Comparison of ENCODE assay signal across 11 cellular contexts in the genomic region with DNA sequence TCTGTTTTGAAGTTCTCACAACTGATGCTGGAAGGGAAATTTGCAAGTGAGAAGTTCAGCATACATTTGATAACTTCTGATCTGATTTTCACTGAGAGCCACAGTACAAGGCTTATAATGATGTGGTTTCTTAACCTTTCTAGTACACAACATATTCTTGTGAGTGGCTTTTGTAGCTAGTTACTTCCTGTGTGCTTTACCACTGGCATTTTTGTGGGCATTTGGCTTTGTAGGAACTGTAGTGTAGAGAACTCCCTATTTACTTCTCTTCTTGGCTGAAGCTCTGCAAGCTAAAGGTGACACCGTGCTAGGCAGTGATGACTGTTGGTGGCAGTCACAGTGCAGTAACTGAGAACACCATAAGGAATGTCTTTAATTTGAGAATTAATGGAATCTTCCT. TPM values are rescaled to one million over a fixed set of nuclear protein-coding genes. Genes with fewer than 3 reads are reported as not detected.
DNase-seq lines count a peak whose midpoint lies in the region; ATAC-seq, FAIRE-seq and TF ChIP-seq lines count a peak whose summit lies in the region.
"Had no signal": no experiment of that assay in that cellular context is flagged by ENCODE, and none has a peak within 500 bp of the region (broad histone marks: within the 10 kb centered on the region; RNA-seq: fewer than 3 reads in every experiment).

No MANE protein-coding gene starts in this region.

- TF ChIP-seq EP300 in GM12878 (IDR thresholded peaks at IDR 0.05; ENCODE audit: borderline replicate concordance in 1 of 2, control insufficient read depth in 1 of 2, low read depth in 2 of 2, low read length in 2 of 2) = no peak

- BruUV-seq in GM12878 (replicated peaks; lab: Mats Ljungman, UMichigan) = no TSS peak

- H3K36me3 Mint-ChIP-seq in activated CD4-positive, alpha-beta memory T cell treated with anti-CD3 and anti-CD28 coated beads for 36 hours = no peaks in the 10 kb centered on the region
- H3K36me3 Mint-ChIP-seq in activated CD4-positive, alpha-beta memory T cell treated with anti-CD3 and anti-CD28 coated beads, Interleukin-2, amount 10 ng/mL, durations not matched to agents 7 days and 5 days (ENCODE audit: low read depth) = no peaks in the 10 kb centered on the region

- CTCF ChIA-PET in activated CD4-positive, alpha-beta memory T cell treated with anti-CD3 and anti-CD28 coated beads for 36 hours (lab: Charles Lee) = interaction anchor here (0.9 to 2.7 kb wide), 4 partner anchors 9 to 58 kb away, joined by 3 to 10 read pairs (median 6); no protein-coding TSS in a partner anchor
- CTCF ChIA-PET in activated CD4-positive, alpha-beta memory T cell treated with anti-CD3 and anti-CD28 coated beads, Interleukin-2, amount 10 ng/mL, durations not matched to agents 7 days and 5 days (lab: Charles Lee) = interaction anchor here (1.3 to 4.3 kb wide), 2 partner anchors 10 to 15 kb away, joined by 5 to 26 read pairs; partner anchors contain the start of gene USP47
- CTCF ChIA-PET in GM12878 (lab: Yijun Ruan, JAX) = interaction anchor here (0.9 to 15.4 kb wide), 7 partner anchors 10 to 69 kb away, joined by 3 to 211 read pairs (median 3); partner anchors contain the start of gene USP47

- peaks cover 7% of the 10 kb centered on the region; the same call in 1 of the 2 replicates for H3K4me1 ChIP-seq in GM12878 (ENCODE audit: control insufficient read depth, insufficient read depth, low read length)
- peaks cover 18% of the 10 kb centered on the region for H3K4me1 ChIP-seq in skeletal muscle satellite cell (ENCODE audit: control insufficient read depth, insufficient read depth, low read length)
- H3K4me1 ChIP-seq in hepatocyte (ENCODE audit: insufficient read depth) = peaks cover 9% of the 10 kb centered on the region

- H3K4me3 ChIP-seq in GM12878 = no peak overlapping the region
- H3K4me3 ChIP-seq in skeletal muscle satellite cell (ENCODE audit: low read length) = no peak overlapping the region
- H3K4me3 ChIP-seq in hepatocyte = no peak overlapping the region
- H3K4me3 ChIP-seq: MG63 had no signal

- H3K4me2 ChIP-seq in GM12878 (ENCODE audit: control insufficient read depth, insufficient read depth) (0 out of 2 replicates have a peak overlapping the region, but pooled peaks have one; percentile 59), skeletal muscle satellite cell (ENCODE audit: low read length) (peak overlapping the region; percentile 36), hepatocyte (no peak overlapping the region)

- H3K9me2 ChIP-seq in hepatocyte (replicated peaks; ENCODE audit: insufficient read depth) = no peaks in the 10 kb centered on the region

- DNase-seq in activated CD4-positive, alpha-beta memory T cell treated with anti-CD3 and anti-CD28 coated beads for 36 hours = no peak
- DNase-seq in activated CD4-positive, alpha-beta memory T cell treated with anti-CD3 and anti-CD28 coated beads, Interleukin-2, amount 10 ng/mL, durations not matched to agents 7 days and 5 days = no peak
- DNase-seq in HT1080 (ENCODE audit: low read depth) (peak; percentile 60), GM12878 (ENCODE audit: low read depth, low spot score) (peak; percentile 52), hepatic stellate cell (ENCODE audit: low spot score) (no peak), hepatocyte (ENCODE audit: low spot score) (no peak)
- DNase-seq: left cardiac atrium, MG63, SHP77 treated with DMSO at 0.1 percent for 48 hours had no signal

- no peak for TF ChIP-seq RAD21 in GM12878 (IDR thresholded peaks at IDR 0.05; ENCODE audit: insufficient read depth, low read depth, low read length)

- FAIRE-seq in GM12878 (lab: Jason Lieb, UNC) = peak; percentile 73

- H3K4me1 Mint-ChIP-seq in activated CD4-positive, alpha-beta memory T cell treated with anti-CD3 and anti-CD28 coated beads for 36 hours (ENCODE audit: low read depth) = peaks cover 55% of the 10 kb centered on the region
- peaks cover 41% of the 10 kb centered on the region for H3K4me1 Mint-ChIP-seq in activated CD4-positive, alpha-beta memory T cell treated with anti-CD3 and anti-CD28 coated beads, Interleukin-2, amount 10 ng/mL, durations not matched to agents 7 days and 5 days

- intact Hi-C loops in activated CD4-positive, alpha-beta memory T cell treated with anti-CD3 and anti-CD28 coated beads for 36 hours (cut with micrococcal nuclease) = loop anchor here (1.0 kb wide), 1 partner anchor 11 kb away; no protein-coding TSS in a partner anchor
- intact Hi-C loops in GM12878 (cut with micrococcal nuclease; ENCODE audit: unreplicated experiment) = no loop called here

- H3K9me3 ChIP-seq in GM12878 (replicated peaks; ENCODE audit: control insufficient read depth, insufficient read depth, low read length) (peaks cover 3% of the 10 kb centered on the region; the same call in 2 of the 3 replicates), skeletal muscle satellite cell (replicated peaks; ENCODE audit: low read length) (no peaks in the 10 kb centered on the region), hepatocyte (ENCODE audit: low read depth) (no peaks in the 10 kb centered on the region)
- H3K9me3 ChIP-seq: MG63 had no signal

- POLR2A ChIA-PET in activated CD4-positive, alpha-beta memory T cell treated with anti-CD3 and anti-CD28 coated beads for 36 hours (lab: Charles Lee) = interaction anchor here (1.0 to 1.8 kb wide), 2 partner anchors 10 to 14 kb away, joined by 4 to 9 read pairs; no protein-coding TSS in a partner anchor
- POLR2A ChIA-PET in activated CD4-positive, alpha-beta memory T cell treated with anti-CD3 and anti-CD28 coated beads, Interleukin-2, amount 10 ng/mL, durations not matched to agents 7 days and 5 days (lab: Charles Lee) = interaction anchor here (1.0 to 1.3 kb wide), 2 partner anchors 11 to 14 kb away, joined by 3 to 7 read pairs; no protein-coding TSS in a partner anchor
- POLR2A ChIA-PET in GM12878 (lab: Charles Lee) = interaction anchor here (0.7 to 1.2 kb wide), 2 partner anchors 9 to 13 kb away, joined by 4 to 5 read pairs; no protein-coding TSS in a partner anchor

- in situ Hi-C loops in GM12878 (cut with MboI) = no loop called here

- H3K79me2 ChIP-seq in GM12878 (ENCODE audit: control insufficient read depth, insufficient read depth, low read length) (peaks cover 80% of the 10 kb centered on the region), hepatocyte (peaks cover 100% of the 10 kb centered on the region)

- H3K27me3 ChIP-seq in GM12878 (replicated peaks in 1 of 2; ENCODE audit: control insufficient read depth in 2 of 2, insufficient read depth in 2 of 2, low read length in 1 of 2) (no peaks in the 10 kb centered on the region), skeletal muscle satellite cell (ENCODE audit: control insufficient read depth, insufficient read depth, low read length) (no peaks in the 10 kb centered on the region), hepatocyte (no peaks in the 10 kb centered on the region)
- H3K27me3 ChIP-seq: MG63 had no signal

- H3K27ac Mint-ChIP-seq in activated CD4-positive, alpha-beta memory T cell treated with anti-CD3 and anti-CD28 coated beads for 36 hours = peak overlapping the region; percentile 62
- no peak overlapping the region for H3K27ac Mint-ChIP-seq in activated CD4-positive, alpha-beta memory T cell treated with anti-CD3 and anti-CD28 coated beads, Interleukin-2, amount 10 ng/mL, durations not matched to agents 7 days and 5 days

- no peak overlapping the region for H2AFZ ChIP-seq in GM12878 (ENCODE audit: control insufficient read depth, low read depth, low read length)
- no peak overlapping the region for H2AFZ ChIP-seq in hepatocyte

- SMC1A ChIA-PET in GM12878 (lab: Charles Lee; ENCODE audit: uncharacterized antibody, unreplicated experiment) = interaction anchor here (0.8 to 4.4 kb wide), 7 partner anchors 9 to 91 kb away, joined by 3 to 29 read pairs (median 5); no protein-coding TSS in a partner anchor

- H4K20me1 ChIP-seq in GM12878 (ENCODE audit: control insufficient read depth, insufficient read depth) = no peaks in the 10 kb centered on the region
- H4K20me1 ChIP-seq in hepatocyte (ENCODE audit: insufficient read depth, poor library complexity, severe bottlenecking) = peaks cover 95% of the 10 kb centered on the region

- H3K9ac ChIP-seq in GM12878 (ENCODE audit: control insufficient read depth, insufficient read depth, low read length) = no peak overlapping the region
- H3K9ac ChIP-seq in skeletal muscle satellite cell (ENCODE audit: low read depth, low read length) = no peak overlapping the region

- 61% methylated on average over 1 of the region's 1 CpG for WGBS in GM12878 (ENCODE audit: insufficient coverage, insufficient replicate concordance, low lambda C conversion rate, missing lambda C conversion rate)
- 100% methylated on average over 1 of the region's 1 CpG for WGBS in hepatocyte (ENCODE audit: low lambda C conversion rate, missing lambda C conversion rate)

- H3K4me3 Mint-ChIP-seq in activated CD4-positive, alpha-beta memory T cell treated with anti-CD3 and anti-CD28 coated beads for 36 hours = no peak overlapping the region
- no peak overlapping the region for H3K4me3 Mint-ChIP-seq in activated CD4-positive, alpha-beta memory T cell treated with anti-CD3 and anti-CD28 coated beads, Interleukin-2, amount 10 ng/mL, durations not matched to agents 7 days and 5 days

- no peaks in the 10 kb centered on the region for H3K36me3 ChIP-seq in GM12878 (ENCODE audit: control insufficient read depth in 2 of 2, insufficient read depth in 2 of 2, low read length in 1 of 2)
- H3K36me3 ChIP-seq in skeletal muscle satellite cell (ENCODE audit: insufficient read depth, low read length) = no peaks in the 10 kb centered on the region
- no peaks in the 10 kb centered on the region for H3K36me3 ChIP-seq in hepatocyte (replicated peaks; ENCODE audit: insufficient read depth, low read depth)
- H3K36me3 ChIP-seq: MG63 had no signal

- RAD21 ChIA-PET in GM12878 (lab: Charles Lee; ENCODE audit: unreplicated experiment) = interaction anchor here (1.1 to 1.7 kb wide), 5 partner anchors 9 to 20 kb away, joined by 3 to 18 read pairs (median 6); partner anchors contain the start of gene USP47

- no peaks in the 10 kb centered on the region for H3K9me3 Mint-ChIP-seq in activated CD4-positive, alpha-beta memory T cell treated with anti-CD3 and anti-CD28 coated beads for 36 hours
- no peaks in the 10 kb centered on the region for H3K9me3 Mint-ChIP-seq in activated CD4-positive, alpha-beta memory T cell treated with anti-CD3 and anti-CD28 coated beads, Interleukin-2, amount 10 ng/mL, durations not matched to agents 7 days and 5 days

- TF ChIP-seq CTCF in GM12878 (IDR thresholded peaks at IDR 0.05 in 2 of 3, conservative IDR thresholded peaks at IDR 0.05 in 1 of 3; ENCODE audit: control insufficient read depth in 2 of 3, extremely low read depth in 1 of 3, insufficient read depth in 1 of 3, low read depth in 3 of 3, low read length in 3 of 3) (no peak), hepatocyte (IDR thresholded peaks at IDR 0.05; ENCODE audit: poor library complexity) (no peak)

- no peaks in the 10 kb centered on the region for H3K27me3 Mint-ChIP-seq in activated CD4-positive, alpha-beta memory T cell treated with anti-CD3 and anti-CD28 coated beads for 36 hours
- no peaks in the 10 kb centered on the region for H3K27me3 Mint-ChIP-seq in activated CD4-positive, alpha-beta memory T cell treated with anti-CD3 and anti-CD28 coated beads, Interleukin-2, amount 10 ng/mL, durations not matched to agents 7 days and 5 days

- ATAC-seq in GM12878 (peak; percentile 83), HG03521 (IDR thresholded peaks at IDR 0.05; ENCODE audit: unreplicated experiment) (no peak)

- TF ChIP-seq POLR2A in GM12878 (IDR thresholded peaks at IDR 0.05; ENCODE audit: low read depth, low read length) = no peak

- no peak overlapping the region for H3K27ac ChIP-seq in GM12878 (ENCODE audit: control insufficient read depth, insufficient read depth)
- no peak overlapping the region for H3K27ac ChIP-seq in hepatocyte

RNA-seq across cellular contexts. Expression of gene USP47, which starts 14.9 kb away (rescaled TPM):
- 10 to 100 TPM; 58.5 to 64.0 TPM for total RNA-seq in activated CD4-positive, alpha-beta memory T cell treated with anti-CD3 and anti-CD28 coated beads for 36 hours
- 10 to 100 TPM; 38.9 to 41.7 TPM for total RNA-seq in activated CD4-positive, alpha-beta memory T cell treated with anti-CD3 and anti-CD28 coated beads, Interleukin-2, amount 10 ng/mL, durations not matched to agents 7 days and 5 days
- total RNA-seq in HT1080 (2014; rRNA removed; shearing (Covaris generic)) = 30.8 and 33.5 TPM in 2 replicates
- polyA plus RNA-seq in HT1080 (2015; cell fraction: cytosol; rRNA removed) = 15.3 and 17.6 TPM in 2 replicates
- 38.7 and 38.9 TPM in 2 replicates for polyA plus RNA-seq in HT1080 (2015; cell fraction: nucleus; rRNA removed)
- total RNA-seq in GM12878 (2013; cell fraction: nucleolus; rRNA removed) = 213 and 244 TPM in 2 replicates
- total RNA-seq in GM12878 (2014; rRNA removed) (50.0 and 54.0 TPM in 2 replicates), GM12878 (2014; rRNA removed; fragmentation: Illumina TruSeq; extraction: Trizol) (54.0 and 54.2 TPM in 2 replicates), GM12878 (2021) (28.7 and 33.9 TPM in 2 replicates), hepatocyte (76.9 and 81.6 TPM in 2 replicates)
- 16.6 TPM for polyA plus RNA-seq in GM12878 (2011; ENCODE audit: low read depth)
- polyA plus RNA-seq in GM12878 (2011; rRNA removed) (25.7 and 42.5 TPM in 2 replicates), GM12878 (2014; fragmentation: Illumina TruSeq; extraction: Trizol) (34.4 and 53.3 TPM in 2 replicates), GM12878 (2014; fragmentation: Nextera tagmentation; extraction: Ambion mirVana) (10 to 100 TPM; 13.9 to 14.8 TPM), GM12878 (2014; rRNA removed) (23.1 and 27.2 TPM in 2 replicates), GM12878 (2016; fragmentation: Nextera tagmentation; extraction: Ambion mirVana) (10 to 100 TPM; 36.2 to 38.8 TPM), hepatocyte (34.0 and 37.8 TPM in 2 replicates)
- 8.9 and 10.5 TPM in 2 replicates for polyA plus RNA-seq in GM12878 (2011; cell fraction: cytosol; rRNA removed)
- polyA plus RNA-seq in GM12878 (2011; cell fraction: nucleus; rRNA removed) = 35.4 and 37.1 TPM in 2 replicates
- polyA plus RNA-seq in GM12878 (2012) = 25.5 and 29.9 TPM in 2 replicates
- polyA minus RNA-seq in GM12878 (2011; rRNA and poly(A)+ RNA removed) = 34.3 and 45.4 TPM in 2 replicates
- 11.1 and 13.4 TPM in 2 replicates for polyA minus RNA-seq in GM12878 (2011; cell fraction: cytosol; rRNA and poly(A)+ RNA removed)
- polyA minus RNA-seq in GM12878 (2011; cell fraction: nucleus; rRNA and poly(A)+ RNA removed) = 57.3 and 80.4 TPM in 2 replicates
- total RNA-seq in skeletal muscle satellite cell (2012; rRNA removed) = 37.1 and 39.3 TPM in 2 replicates

Comparison
In these comparisons a context has a peak if more than half of its experiments do, and no peak if none do; other contexts are left out.
1. DNase-seq: peak in HT1080 (single experiment) and GM12878 (single experiment); none in activated CD4-positive, alpha-beta memory T cell treated with anti-CD3 and anti-CD28 coated beads for 36 hours (single experiment), activated CD4-positive, alpha-beta memory T cell treated with anti-CD3 and anti-CD28 coated beads, Interleukin-2, amount 10 ng/mL, durations not matched to agents 7 days and 5 days (single experiment), hepatic stellate cell (single experiment) and hepatocyte (single experiment).